Comparison of ENCODE assay signal across 27 cellular contexts in genomic region chr5:121780406-121780805, GRCh38.
"Had no signal": no experiment of that assay in that cellular context is flagged by ENCODE, and none has a peak within 500 bp of the region (broad histone marks: within the 10 kb centered on the region; RNA-seq: fewer than 3 reads in every experiment).

No MANE protein-coding gene starts in this region.

- H3K27ac ChIP-seq: stomach, suprapubic skin, testis, thoracic aorta, thyroid gland, tibial artery, tibial nerve, transverse colon, upper lobe of left lung, upper lobe of right lung, uterus, vagina had no signal

- FAIRE-seq: urothelium cell line had no signal

- H3K4me1 ChIP-seq: stomach, suprapubic skin, testis, thyroid gland, tibial artery, tibial nerve, transverse colon, upper lobe of left lung, upper lobe of right lung, uterus, vagina had no signal

- ATAC-seq: stimulated activated effector memory CD8-positive, alpha-beta T cell treated with anti-CD3 and anti-CD28 coated beads, Interleukin-12 subunit alpha, Interleukin-12 subunit beta, amount 100 ng/mL, for 72 hours; stimulated activated memory B cell treated with anti-CD40 and anti-IgM and Interleukin-4, amounts not matched to agents 10 μg/mL and 1 μg/mL and 100 μg/mL, for 72 hours; stimulated activated naive B cell treated with anti-CD40 and anti-IgM and Interleukin-4, amounts not matched to agents 10 μg/mL and 1 μg/mL and 100 μg/mL, for 72 hours; stimulated activated naive CD8-positive, alpha-beta T cell treated with anti-CD3 and anti-CD28 coated beads, Interleukin-15, amount 100 ng/mL, for 72 hours; stimulated activated naive CD8-positive, alpha-beta T cell treated with anti-CD3 and anti-CD28 coated beads, Interleukin-15, Interleukin-2, amounts not matched to agents 100 U/mL and 50 U/mL, for 24 hours; upper lobe of right lung had no signal

- H3K4me3 ChIP-seq: stomach, suprapubic skin, testis, thoracic aorta, thyroid gland, tibial artery, tibial nerve, transverse colon, upper lobe of left lung, upper lobe of right lung, uterus, vagina had no signal

- H3K27me3 ChIP-seq: stomach, suprapubic skin, testis, thyroid gland, tibial artery, tibial nerve, transverse colon, upper lobe of left lung, upper lobe of right lung, uterus, vagina had no signal

- DNase-seq: stimulated activated CD4-positive, alpha-beta T cell treated with anti-CD3 and anti-CD28 coated beads, Interleukin-2, amount 100 ng/mL, for 48 hours; stimulated activated CD4-positive, alpha-beta T cell treated with anti-CD3 and anti-CD28 coated beads, Interleukin-4, amount 100 ng/mL, for 1 hour; stimulated activated CD4-positive, alpha-beta T cell treated with anti-CD3 and anti-CD28 coated beads, Interleukin-4, amount 100 ng/mL, for 24 hours; stimulated activated CD4-positive, alpha-beta T cell treated with anti-CD3 and anti-CD28 coated beads, Interleukin-4, amount 100 ng/mL, for 4 hours; stimulated activated CD8-positive, alpha-beta memory T cell treated with anti-CD3 and anti-CD28 coated beads, Interleukin-4, amount 100 ng/mL, for 48 hours; stimulated activated naive B cell treated with anti-CD40 and anti-IgM and Interleukin-4, amounts not matched to agents 10 μg/mL and 1 μg/mL and 100 μg/mL, for 72 hours; stimulated activated naive CD4-positive, alpha-beta T cell; stimulated activated naive CD4-positive, alpha-beta T cell treated with Interleukin-2 at 50 U/mL for 16 hours; stimulated activated naive CD8-positive, alpha-beta T cell treated with anti-CD3 and anti-CD28 coated beads, Interleukin-15, amount 100 ng/mL, for 72 hours; stimulated activated naive CD8-positive, alpha-beta T cell treated with anti-CD3 and anti-CD28 coated beads, Interleukin-15, Interleukin-2, amounts not matched to agents 100 U/mL and 50 U/mL, for 24 hours; stomach; substantia nigra; testis; thyroid gland; tibial artery; transverse colon; trophoblast cell; upper lobe of left lung; upper lobe of right lung; uterus had no signal

- H3K36me3 ChIP-seq: stomach, suprapubic skin, thoracic aorta, thyroid gland, tibial artery, tibial nerve, transverse colon, upper lobe of left lung, upper lobe of right lung, uterus, vagina had no signal

- H3K9me3 ChIP-seq: stomach, suprapubic skin, testis, thoracic aorta, thyroid gland, tibial artery, tibial nerve, transverse colon, upper lobe of left lung, upper lobe of right lung, uterus, vagina had no signal
